In genomic region chr20:40111282-40111681, GRCh38 we compare ENCODE assay signal across 29 cellular contexts.
"Had no signal": no experiment of that assay in that cellular context is flagged by ENCODE, and none has a peak within 500 bp of the region (broad histone marks: within the 10 kb centered on the region; RNA-seq: fewer than 3 reads in every experiment).

No MANE protein-coding gene starts in this region.

- H3K4me1 ChIP-seq: ascending aorta had no signal

- H3K27ac ChIP-seq: ascending aorta, cardiac muscle cell, PC-9, RWPE1, WERI-Rb-1 had no signal

- H3K4me3 ChIP-seq: ascending aorta, cardiac muscle cell, PC-9 had no signal

- H3K9me3 ChIP-seq: ascending aorta had no signal

- H3K4me2 ChIP-seq: PC-9 had no signal

- DNase-seq: activated CD4-positive, alpha-beta memory T cell treated with anti-CD3 and anti-CD28 coated beads, Interleukin-2, amount 10 ng/mL, durations not matched to agents 7 days and 5 days; activated CD4-positive, alpha-beta T cell treated with anti-CD3 and anti-CD28 coated beads for 1 hour; activated CD4-positive, alpha-beta T cell treated with anti-CD3 and anti-CD28 coated beads for 48 hours; activated CD4-positive, CD25-positive, alpha-beta regulatory T cell; activated CD8-positive, alpha-beta memory T cell treated with anti-CD3 and anti-CD28 coated beads for 24 hours; activated CD8-positive, alpha-beta memory T cell treated with anti-CD3 and anti-CD28 coated beads, Interleukin-2, amount 10 ng/mL, durations not matched to agents 7 days and 5 days; activated CD8-positive, alpha-beta memory T cell treated with anti-CD3 and anti-CD28 coated beads, Interleukin-2, amount 50 U/mL, for 48 hours; activated effector memory CD4-positive, alpha-beta T cell treated with Interleukin-2 at 50 U/mL for 16 hours; activated naive CD8-positive, alpha-beta T cell treated with anti-CD3 and anti-CD28 coated beads, Interleukin-2, amount 10 ng/mL, durations not matched to agents 7 days and 5 days; activated T-cell treated with anti-CD3 and anti-CD28 coated beads, Interleukin-2, amount 50 U/mL, for 48 hours; amygdala; Kasumi-1; KG1; MM.1S; MV-4-11; NCI-H1092; NCI-H1436 treated with DMSO at 0.1 percent for 48 hours; NCI-H1694 treated with DMSO at 0.1 percent for 48 hours; NCI-H2029; NCI-H2171; NCI-H510A; NCI-H526; NCI-H774; T1000; WERI-Rb-1 had no signal

- ATAC-seq: activated CD8-positive, alpha-beta memory T cell treated with anti-CD3 and anti-CD28 coated beads, Interleukin-2, amount 10 ng/mL, durations not matched to agents 7 days and 5 days had no signal

- H3K27me3 ChIP-seq: ascending aorta, cardiac muscle cell had no signal

- H2AFZ ChIP-seq: PC-9 had no signal

- H3K36me3 ChIP-seq: ascending aorta, cardiac muscle cell, WERI-Rb-1 had no signal
